9 cellular contexts compared by ENCODE assay signal in genomic region chr2:235740821-235741220, GRCh38.
A peak's percentile ranks its signal among the peaks of the same experiment; 100 is the strongest.
DNase-seq lines count a peak whose midpoint lies in the region; ATAC-seq and TF ChIP-seq lines count a peak whose summit lies in the region.
"Had no signal": no experiment of that assay in that cellular context is flagged by ENCODE, and none has a peak within 500 bp of the region (broad histone marks: within the 10 kb centered on the region; RNA-seq: fewer than 3 reads in every experiment).

No MANE protein-coding gene starts in this region.

- H3K4me3 Mint-ChIP-seq in Calu3 (ENCODE audit: low read depth, unreplicated experiment) = no peak overlapping the region
- H3K4me3 Mint-ChIP-seq: stimulated activated memory B cell treated with anti-CD40 and anti-IgM and Interleukin-4, amounts not matched to agents 10 μg/mL and 1 μg/mL and 100 μg/mL, for 72 hours had no signal

- no peaks in the 10 kb centered on the region for H4K20me1 ChIP-seq in KMS-11 (ENCODE audit: insufficient read depth)

- H3K79me2 ChIP-seq in KMS-11 (ENCODE audit: insufficient read depth, low read depth) = no peaks in the 10 kb centered on the region

- no peaks in the 10 kb centered on the region for H3K27me3 Mint-ChIP-seq in Calu3 (ENCODE audit: unreplicated experiment)

- H3K27ac ChIP-seq in KMS-11 = no peak overlapping the region

- BruUV-seq in Calu3 (replicated peaks; lab: Mats Ljungman, UMichigan) = no TSS peak

- intact Hi-C loops in Calu3 (cut with micrococcal nuclease; ENCODE audit: unreplicated experiment) = no loop called here

- DNase-seq in Calu3 (peak; percentile 69), SW480 (ENCODE audit: low spot score) (peak; percentile 27), kidney tubule cell (ENCODE audit: low spot score) (peak; percentile 26), islet precursor cell (no peak), T-helper 9 cell (no peak)

- H3K36me3 Mint-ChIP-seq in Calu3 (ENCODE audit: insufficient read depth, unreplicated experiment) = peaks cover 10% of the 10 kb centered on the region
- H3K36me3 Mint-ChIP-seq: stimulated activated memory B cell treated with anti-CD40 and anti-IgM and Interleukin-4, amounts not matched to agents 10 μg/mL and 1 μg/mL and 100 μg/mL, for 72 hours had no signal

- TF ChIP-seq CTCF in Calu3 (IDR thresholded peaks at IDR 0.05; ENCODE audit: unreplicated experiment) (peak; percentile 26), KMS-11 (conservative IDR thresholded peaks at IDR 0.05; ENCODE audit: low read depth, low read length) (peak; percentile 55)

- ATAC-seq in GM21367 (IDR thresholded peaks at IDR 0.05; ENCODE audit: unreplicated experiment) (no peak), GM18858 (IDR thresholded peaks at IDR 0.05; ENCODE audit: unreplicated experiment) (no peak)

- peaks cover 13% of the 10 kb centered on the region for H3K4me1 Mint-ChIP-seq in Calu3 (ENCODE audit: low read depth, unreplicated experiment)
- H3K4me1 Mint-ChIP-seq: stimulated activated memory B cell treated with anti-CD40 and anti-IgM and Interleukin-4, amounts not matched to agents 10 μg/mL and 1 μg/mL and 100 μg/mL, for 72 hours had no signal

- no peak overlapping the region for H3K9ac ChIP-seq in KMS-11

- no peak overlapping the region for H2AFZ ChIP-seq in KMS-11 (ENCODE audit: low read depth)

- no peak overlapping the region for H3K27ac Mint-ChIP-seq in Calu3 (ENCODE audit: unreplicated experiment)
- H3K27ac Mint-ChIP-seq: stimulated activated memory B cell treated with anti-CD40 and anti-IgM and Interleukin-4, amounts not matched to agents 10 μg/mL and 1 μg/mL and 100 μg/mL, for 72 hours had no signal

- H3K4me1 ChIP-seq in KMS-11 (ENCODE audit: low read depth, poor library complexity, severe bottlenecking) = peaks cover 8% of the 10 kb centered on the region

- H3K4me3 ChIP-seq in KMS-11 (IDR thresholded peaks at IDR 0.05; ENCODE audit: insufficient read depth, low read depth, low read length) = no peak overlapping the region

- H3K36me3 ChIP-seq in KMS-11 (ENCODE audit: insufficient read depth) = no peaks in the 10 kb centered on the region

- no peaks in the 10 kb centered on the region for H3K27me3 ChIP-seq in KMS-11 (ENCODE audit: insufficient read depth, low read depth)

- CTCF ChIA-PET in Calu3 (lab: Charles Lee) = interaction anchor here (0.6 to 1.4 kb wide), 4 partner anchors 32 to 146 kb away, joined by 3 to 8 read pairs (median 6); no protein-coding TSS in a partner anchor

- no peaks in the 10 kb centered on the region for H3K9me3 Mint-ChIP-seq in Calu3 (ENCODE audit: low read depth, unreplicated experiment)
- H3K9me3 Mint-ChIP-seq: stimulated activated memory B cell treated with anti-CD40 and anti-IgM and Interleukin-4, amounts not matched to agents 10 μg/mL and 1 μg/mL and 100 μg/mL, for 72 hours had no signal

- H3K4me2 ChIP-seq in KMS-11 = no peak overlapping the region

Comparison
In these comparisons a context has a peak if more than half of its experiments do, and no peak if none do; other contexts are left out.
1. DNase-seq: peak in Calu3 (single experiment), SW480 (single experiment) and kidney tubule cell (single experiment); none in islet precursor cell (single experiment) and T-helper 9 cell (single experiment).